Comparison of ENCODE assay signal across 19 cellular contexts in genomic region chr13:23541221-23541620, GRCh38. TPM values are rescaled to one million over a fixed set of nuclear protein-coding genes. Genes with fewer than 3 reads are reported as not detected.
DNase-seq lines count a peak whose midpoint lies in the region; ATAC-seq and TF ChIP-seq lines count a peak whose summit lies in the region.
"Had no signal": no experiment of that assay in that cellular context is flagged by ENCODE, and none has a peak within 500 bp of the region (broad histone marks: within the 10 kb centered on the region; RNA-seq: fewer than 3 reads in every experiment).

No MANE protein-coding gene starts in this region.

- WGBS in hepatocyte (ENCODE audit: low lambda C conversion rate, missing lambda C conversion rate) = 74% methylated on average over 2 of the region's 2 CpGs

- H3K36me3 ChIP-seq in hepatocyte (replicated peaks; ENCODE audit: insufficient read depth, low read depth) = no peaks in the 10 kb centered on the region
- H3K36me3 ChIP-seq in upper lobe of right lung = no peaks in the 10 kb centered on the region

- H2AFZ ChIP-seq in hepatocyte = no peak overlapping the region
- H2AFZ ChIP-seq: PC-9 had no signal

- no peaks in the 10 kb centered on the region for H3K9me3 ChIP-seq in hepatocyte (ENCODE audit: low read depth)
- H3K9me3 ChIP-seq in upper lobe of right lung = no peaks in the 10 kb centered on the region

- no peaks in the 10 kb centered on the region for H4K20me1 ChIP-seq in hepatocyte (ENCODE audit: insufficient read depth, poor library complexity, severe bottlenecking)

- no peak for TF ChIP-seq CTCF in VCaP (conservative IDR thresholded peaks at IDR 0.05)
- no peak for TF ChIP-seq CTCF in hepatocyte (IDR thresholded peaks at IDR 0.05; ENCODE audit: poor library complexity)
- no peak for TF ChIP-seq CTCF in upper lobe of right lung (IDR thresholded peaks at IDR 0.05)

- ATAC-seq in upper lobe of right lung = peak; percentile 37
- no peak for ATAC-seq in GM19324 (IDR thresholded peaks at IDR 0.05; ENCODE audit: low FRiP score, unreplicated experiment)
- ATAC-seq in GM21360 (IDR thresholded peaks at IDR 0.05; ENCODE audit: unreplicated experiment) = no peak

- intact Hi-C loops in upper lobe of right lung (cut with DNase I) = no loop called here

- H3K27ac ChIP-seq in VCaP (peak overlapping the region; percentile 51), hepatocyte (peak overlapping the region; percentile 55), upper lobe of right lung (no peak overlapping the region)
- H3K27ac ChIP-seq: 22Rv1, PC-9, RWPE1 had no signal

- H3K4me1 ChIP-seq in hepatocyte (ENCODE audit: insufficient read depth) (no peaks in the 10 kb centered on the region), upper lobe of right lung (no peaks in the 10 kb centered on the region)

- H3K79me2 ChIP-seq in hepatocyte = no peaks in the 10 kb centered on the region

- peak; percentile 56 for DNase-seq in DMS153 (lab: John Stamatoyannopoulos, UW)
- no peak for DNase-seq in DMS153 treated with DMSO at 0.1 percent for 48 hours (lab: John Stamatoyannopoulos, UW; ENCODE audit: unreplicated experiment)
- DNase-seq in hepatocyte (ENCODE audit: low spot score) = peak; percentile 20
- DNase-seq in upper lobe of right lung = no peak
- no peak for DNase-seq in middle frontal gyrus (ENCODE audit: extremely low spot score, low spot score)
- DNase-seq: CD4-positive, alpha-beta memory T cell; DMS79; NCI-H1105 treated with DMSO at 0.1 percent for 48 hours; NCI-H1694; NCI-H2227 treated with DMSO at 0.1 percent for 48 hours; NCI-H524; PC-9; SIG-M5 had no signal

- peak overlapping the region; percentile 16 for H3K4me2 ChIP-seq in hepatocyte
- H3K4me2 ChIP-seq: PC-9 had no signal

- no peak overlapping the region for H3K4me3 ChIP-seq in hepatocyte
- H3K4me3 ChIP-seq in upper lobe of right lung = no peak overlapping the region
- H3K4me3 ChIP-seq: PC-9 had no signal

- no peaks in the 10 kb centered on the region for H3K9me2 ChIP-seq in hepatocyte (replicated peaks; ENCODE audit: insufficient read depth)

- H3K27me3 ChIP-seq in hepatocyte (no peaks in the 10 kb centered on the region), upper lobe of right lung (no peaks in the 10 kb centered on the region)

RNA-seq across cellular contexts. Expression of gene TNFRSF19, which starts 29.0 kb away (rescaled TPM):
- 22.7 and 25.3 TPM in 2 replicates for total RNA-seq in hepatocyte
- 13.9 and 19.8 TPM in 2 replicates for polyA plus RNA-seq in hepatocyte
- 17.9 TPM for total RNA-seq in upper lobe of right lung
- total RNA-seq: CD4-positive, alpha-beta memory T cell; G401 had no signal

Comparison
In these comparisons a context has a peak if more than half of its experiments do, and no peak if none do; other contexts are left out.
1. DNase-seq: peak in DMS153 (single experiment) and hepatocyte (single experiment); none in DMS153 treated with DMSO at 0.1 percent for 48 hours (single experiment), upper lobe of right lung (single experiment) and middle frontal gyrus (single experiment).